In the genomic region with DNA sequence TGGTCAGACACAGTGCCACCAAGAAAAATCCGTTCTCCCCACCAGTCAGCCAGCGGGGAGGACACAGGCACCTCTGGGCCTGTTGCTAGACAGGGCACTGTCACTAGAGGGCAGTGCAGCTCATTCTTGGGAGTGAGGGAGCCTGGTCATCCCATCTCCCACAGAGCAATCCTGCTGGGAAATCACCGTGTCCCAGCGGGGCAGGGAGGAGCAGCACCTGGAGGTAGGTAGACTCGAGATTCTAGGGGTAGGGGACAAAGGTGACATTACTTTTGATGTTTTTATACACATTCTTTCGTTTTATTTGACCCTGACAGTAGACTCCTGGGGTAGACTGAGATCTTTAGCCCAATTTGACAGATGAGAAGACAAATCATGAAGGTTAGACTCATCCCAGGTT, we compare ENCODE assay signal across 8 cellular contexts. TPM values are rescaled to one million over a fixed set of nuclear protein-coding genes. Genes with fewer than 3 reads are reported as not detected.
DNase-seq lines count a peak whose midpoint lies in the region; ATAC-seq, FAIRE-seq and TF ChIP-seq lines count a peak whose summit lies in the region.

No MANE protein-coding gene starts in this region.

- FAIRE-seq in A549 (lab: Jason Lieb, UNC), result no peak

- TF ChIP-seq EP300 in A549 (IDR thresholded peaks at IDR 0.05), result no peak

- H3K4me3 ChIP-seq in A549 (no peak overlapping the region), colonic mucosa (no peak overlapping the region), lower leg skin (ENCODE audit: low read depth, poor library complexity, severe bottlenecking) (no peak overlapping the region)

- H3K9me3 ChIP-seq in A549 (no peaks in the 10 kb centered on the region), colonic mucosa (no peaks in the 10 kb centered on the region)

- peak; percentile 96 to 100 for ATAC-seq in A549
- peak; percentile 83 for ATAC-seq in GM18498 (IDR thresholded peaks at IDR 0.05; ENCODE audit: unreplicated experiment)
- ATAC-seq in HG03103 (IDR thresholded peaks at IDR 0.05; ENCODE audit: low read depth, unreplicated experiment), result peak; percentile 86

- CTCF ChIA-PET in A549 (lab: Yijun Ruan, JAX), result interaction anchor here (0.7 to 7.5 kb wide), 36 partner anchors 9 to 373 kb away, joined by 3 to 67 read pairs (median 6); no protein-coding TSS in a partner anchor

- peak; percentile 86 for TF ChIP-seq CTCF in A549 (IDR thresholded peaks at IDR 0.05)
- TF ChIP-seq CTCF in colonic mucosa (IDR thresholded peaks at IDR 0.05), result peak; percentile 89
- peak in 1 of 3 donors; percentile 60 for TF ChIP-seq CTCF in lower leg skin (IDR thresholded peaks at IDR 0.05)

- TF ChIP-seq RAD21 in A549 (conservative IDR thresholded peaks at IDR 0.05 in 1 of 2, IDR thresholded peaks at IDR 0.05 in 1 of 2), result peak; percentile 89 to 92

- DNase-seq in A549 (ENCODE audit: low read depth in 1 of 2, low spot score in 1 of 2) (peak; percentile 69 to 87), NCI-H2227 (lab: John Stamatoyannopoulos, UW; ENCODE audit: unreplicated experiment) (peak; percentile 86), colonic mucosa (peak; percentile 88), lower leg skin (ENCODE audit: low spot score in 2 of 2) (peak; percentile 50 to 93)
- DNase-seq in activated CD4-positive, alpha-beta T cell treated with anti-CD3 and anti-CD28 coated beads for 4 hours, result peak; percentile 54 to 71
- DNase-seq in stimulated activated CD8-positive, alpha-beta memory T cell treated with anti-CD3 and anti-CD28 coated beads, Interleukin-12 subunit alpha, Interleukin-12 subunit beta, amount 100 ng/mL, for 24 hours (ENCODE audit: extremely low read depth), result peak; percentile 14

- H3K27me3 ChIP-seq in colonic mucosa, result no peaks in the 10 kb centered on the region

- POLR2A ChIA-PET in A549 (lab: Yijun Ruan, JAX), result interaction anchor here (0.6 kb wide), 1 partner anchor 116 kb away, joined by 3 read pairs; no protein-coding TSS in a partner anchor

- no peak overlapping the region for H3K27ac ChIP-seq in A549
- H3K27ac ChIP-seq in colonic mucosa, result no peak overlapping the region

- no peaks in the 10 kb centered on the region for H3K36me3 ChIP-seq in colonic mucosa

- WGBS in A549 (ENCODE audit: missing lambda C conversion rate), result 3% methylated on average over 6 of the region's 6 CpGs
- 12 to 15% methylated on average over 6 of the region's 6 CpGs for WGBS in lower leg skin, 2 donors

- no peak overlapping the region for H3K4me2 ChIP-seq in A549

- H3K4me1 ChIP-seq in A549, result no peaks in the 10 kb centered on the region
- no peaks in the 10 kb centered on the region for H3K4me1 ChIP-seq in colonic mucosa

- intact Hi-C loops in colonic mucosa (cut with DNase I), result loop anchor here (1.0 to 5.0 kb wide), 3 partner anchors 51 to 171 kb away; no protein-coding TSS in a partner anchor
- intact Hi-C loops in lower leg skin (cut with DNase I; ENCODE audit: low total_unique reads), result no loop called here

- no peak for TF ChIP-seq POLR2A in A549 (IDR thresholded peaks at IDR 0.05; ENCODE audit: low read length)
- TF ChIP-seq POLR2A in lower leg skin (IDR thresholded peaks at IDR 0.05), result no peak

- H3K9ac ChIP-seq in colonic mucosa (ENCODE audit: low read depth in 2 of 2, low read length in 2 of 2), result no peak overlapping the region

TF ChIP-seq in A549, 52 proteins besides CTCF, POLR2A, EP300 and RAD21:
- TF ChIP-seq SMC3 (IDR thresholded peaks at IDR 0.05), result peak; percentile 86
- no peak for TF ChIP-seq CHD4 (IDR thresholded peaks at IDR 0.05; ENCODE audit: borderline replicate concordance)

RNA-seq across cellular contexts. Expression of a gene that starts 6.7 kb away (rescaled TPM):
- polyA plus RNA-seq in A549 (2011; rRNA removed), result 0.08 and 0.19 TPM in 2 replicates
- 0.03 and 0.05 TPM in 2 replicates for polyA plus RNA-seq in A549 (2012; cell fraction: cytosol; rRNA removed)
- 0.06 TPM in 2 replicates for polyA plus RNA-seq in A549 (2012; cell fraction: nucleus; rRNA removed)
- polyA plus RNA-seq in A549 (2017; fragmentation: RNase III; extraction: RNeasy Plus Mini Kit Qiagen cat#74134 plus additional on column Dnase treatment), result 0.03 to 0.13 TPM in 2 of 3 replicates, not detected in the other
- polyA minus RNA-seq in A549 (2011; rRNA and poly(A)+ RNA removed), result 0.08 and 0.34 TPM in 2 replicates
- under 1 TPM in 1 of 2 donors, not detected in 1; 0.21 TPM for total RNA-seq in colonic mucosa
- total RNA-seq in lower leg skin, result 1 to 10 TPM in 1 of 4 donors, not detected in 3; 1.8 TPM

Comparison
In these comparisons a context has a peak if more than half of its experiments do, and no peak if none do; other contexts are left out.
1. DNase-seq: peak in every context shown above with its lines; median percentile 88 in colonic mucosa; 86 in NCI-H2227; 78 in A549; 72 in lower leg skin; 62 in activated CD4-positive, alpha-beta T cell treated with anti-CD3 and anti-CD28 coated beads for 4 hours; 14 in stimulated activated CD8-positive, alpha-beta memory T cell treated with anti-CD3 and anti-CD28 coated beads, Interleukin-12 subunit alpha, Interleukin-12 subunit beta, amount 100 ng/mL, for 24 hours.